16 cellular contexts compared by ENCODE assay signal in the genomic region with DNA sequence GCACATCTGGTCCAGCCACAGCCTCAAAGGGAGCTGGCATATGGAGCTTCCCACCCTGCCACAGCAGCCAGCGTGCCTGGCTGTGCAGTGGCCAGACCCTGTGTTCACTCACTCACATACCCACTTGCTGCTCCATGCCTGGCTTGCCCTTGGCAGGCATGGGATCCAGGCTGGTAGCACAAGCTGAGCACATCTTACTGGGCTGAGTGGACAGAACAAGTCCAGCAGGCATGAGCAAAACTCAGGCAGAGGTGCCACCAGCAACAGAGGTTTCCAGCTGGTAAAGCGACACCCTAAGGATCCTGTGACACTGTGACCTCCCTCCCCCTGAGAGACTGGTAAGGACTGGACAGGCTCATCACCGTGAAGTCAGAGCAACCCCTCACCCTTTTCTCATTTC. TPM values are rescaled to one million over a fixed set of nuclear protein-coding genes. Genes with fewer than 3 reads are reported as not detected.
DNase-seq lines count a peak whose midpoint lies in the region; ATAC-seq and TF ChIP-seq lines count a peak whose summit lies in the region.
"Had no signal": no experiment of that assay in that cellular context is flagged by ENCODE, and none has a peak within 500 bp of the region (broad histone marks: within the 10 kb centered on the region; RNA-seq: fewer than 3 reads in every experiment).

No MANE protein-coding gene starts in this region.

- TF ChIP-seq EP300 in stomach (IDR thresholded peaks at IDR 0.05) (no peak), tibial nerve (IDR thresholded peaks at IDR 0.05) (no peak)

- 82 to 97% (median 94%) methylated on average over 3 of the region's 3 CpGs for WGBS in stomach, 5 donors
- 86 to 97% methylated on average over 3 of the region's 3 CpGs for WGBS in tibial nerve, 2 donors

- intact Hi-C loops in left ventricle myocardium superior (cut with micrococcal nuclease) (no loop called here), stomach (cut with DNase I; ENCODE audit: low total_unique reads) (no loop called here)

- ATAC-seq in left ventricle myocardium superior = no peak
- no peak for ATAC-seq in GM21367 (IDR thresholded peaks at IDR 0.05; ENCODE audit: unreplicated experiment)

- H3K36me3 ChIP-seq in right atrium auricular region (peaks cover 4% of the 10 kb centered on the region), neutrophil (peaks cover 16% of the 10 kb centered on the region), stomach (peaks cover 0 to 9% (median 4%) of the 10 kb centered on the region in 4 donors), tibial nerve (no peaks in the 10 kb centered on the region)

- no peaks in the 10 kb centered on the region for H3K27me3 ChIP-seq in right atrium auricular region
- no peaks in the 10 kb centered on the region for H3K27me3 ChIP-seq in neutrophil
- no peaks in the 10 kb centered on the region for H3K27me3 ChIP-seq in stomach
- no peaks in the 10 kb centered on the region for H3K27me3 ChIP-seq in tibial nerve

- H3K27ac ChIP-seq in right atrium auricular region (peak overlapping the region; percentile 39 to 76), neutrophil (peak overlapping the region; percentile 18), stomach (peak overlapping the region in 1 of 5 donors; percentile 16), tibial nerve (no peak overlapping the region)

- TF ChIP-seq POLR2A in stomach (IDR thresholded peaks at IDR 0.05) (no peak), tibial nerve (IDR thresholded peaks at IDR 0.05) (no peak)

- DNase-seq in right atrium auricular region (ENCODE audit: low spot score) (peak; percentile 56), left ventricle myocardium superior (no peak), stomach (peak; percentile 15), tibial nerve (ENCODE audit: low spot score in 2 of 2) (no peak), AG08396 (ENCODE audit: low spot score) (no peak)
- DNase-seq: C1 segment of cervical spinal cord; CD8-positive, alpha-beta memory T cell; DMS79; KBM-7; MV-4-11; NCI-H1694 treated with DMSO at 0.1 percent for 48 hours; NCI-H510A; NCI-H748 treated with DMSO at 0.1 percent for 48 hours; SHP77 had no signal

- H3K4me1 ChIP-seq in right atrium auricular region = peaks cover 0 to 54% of the 10 kb centered on the region in 2 donors
- peaks cover 0 to 14% of the 10 kb centered on the region in 2 experiments for H3K4me1 ChIP-seq in neutrophil (ENCODE audit: control insufficient read depth in 1 of 2, insufficient read depth in 1 of 2, low read depth in 1 of 2, low read length in 1 of 2)
- H3K4me1 ChIP-seq in stomach = peaks cover 0 to 55% (median 17%) of the 10 kb centered on the region in 4 donors
- H3K4me1 ChIP-seq in tibial nerve = no peaks in the 10 kb centered on the region

- TF ChIP-seq CTCF in right atrium auricular region (IDR thresholded peaks at IDR 0.05) (no peak), neutrophil (IDR thresholded peaks at IDR 0.05) (no peak), stomach (IDR thresholded peaks at IDR 0.05) (no peak), tibial nerve (IDR thresholded peaks at IDR 0.05) (no peak)

- H3K9me3 ChIP-seq in right atrium auricular region = no peaks in the 10 kb centered on the region
- H3K9me3 ChIP-seq in neutrophil = no peaks in the 10 kb centered on the region
- H3K9me3 ChIP-seq in stomach = peaks cover 0 to 5% (median 2%) of the 10 kb centered on the region in 4 donors
- no peaks in the 10 kb centered on the region for H3K9me3 ChIP-seq in tibial nerve

- H3K4me3 ChIP-seq in right atrium auricular region (no peak overlapping the region), neutrophil (ENCODE audit: low read depth in 1 of 2, low read length in 1 of 2) (no peak overlapping the region), stomach (no peak overlapping the region), tibial nerve (no peak overlapping the region)

RNA-seq across cellular contexts. Expression of gene SVIL, which starts 25.1 kb away (rescaled TPM):
- total RNA-seq in right atrium auricular region = 100 to 1,000 TPM; 260 to 340 TPM
- 302 TPM for total RNA-seq in left ventricle myocardium superior
- 100 to 1,000 TPM in 4 of 5 donors, 10 to 100 TPM in 1; 95.9 to 400 (median 131) TPM for total RNA-seq in stomach
- polyA plus RNA-seq in stomach = 10 to 100 TPM in 1 of 3 donors, 1 to 10 TPM in 2; 6.8 to 32.4 (median 7.5) TPM
- 10 to 100 TPM; 23.6 to 32.0 (median 26.0) TPM for total RNA-seq in tibial nerve

Comparison
In these comparisons a context has a peak if more than half of its experiments do, and no peak if none do; other contexts are left out.
1. DNase-seq: peak in right atrium auricular region (single experiment) and stomach (single experiment); none in left ventricle myocardium superior (single experiment), tibial nerve (0 of 2) and AG08396 (single experiment).
2. H3K27ac ChIP-seq: peak in right atrium auricular region (2 of 2) and neutrophil (single experiment); none in tibial nerve (0 of 4).